In the genomic region with DNA sequence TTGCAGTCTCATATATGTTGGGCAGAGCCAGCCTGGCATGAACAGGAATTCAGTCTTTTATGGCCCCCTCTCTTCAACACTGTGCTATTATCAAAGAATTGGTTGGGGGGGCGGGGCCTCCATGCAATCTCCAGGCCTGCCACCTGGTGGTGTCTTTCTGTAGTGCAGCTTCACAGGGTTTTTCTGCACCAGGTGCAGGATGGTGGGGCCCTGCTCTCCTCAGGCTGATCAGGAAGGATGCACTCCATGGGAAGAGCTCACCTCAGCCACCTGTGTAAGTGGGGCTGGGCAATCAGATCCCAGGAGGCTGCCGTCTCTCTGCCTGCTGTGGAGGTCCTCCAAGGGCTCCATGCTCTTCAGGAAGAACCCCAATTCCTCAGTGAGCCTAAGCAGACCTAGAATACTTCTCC, we compare ENCODE assay signal across 8 cellular contexts. TPM values are rescaled to one million over a fixed set of nuclear protein-coding genes. Genes with fewer than 3 reads are reported as not detected.
DNase-seq lines count a peak whose midpoint lies in the region; ATAC-seq lines count a peak whose summit lies in the region.

No MANE protein-coding gene starts in this region.

- POLR2A ChIA-PET in CD4-positive, alpha-beta memory T cell (lab: Charles Lee; ENCODE audit: partially characterized antibody): interaction anchor here (0.6 to 6.4 kb wide), 10 partner anchors 8 to 220 kb away, joined by 3 to 133 read pairs (median 8); a partner anchor contains a TSS
- POLR2A ChIA-PET in activated CD8-positive, alpha-beta T cell treated with anti-CD3 and anti-CD28 coated beads, Interleukin-2, amount 10 ng/mL, durations not matched to agents 7 days and 5 days (lab: Charles Lee): interaction anchor here (0.7 to 1.9 kb wide), 3 partner anchors 10 to 45 kb away, joined by 3 to 8 read pairs (median 3); no protein-coding TSS in a partner anchor

- no peaks in the 10 kb centered on the region for H3K36me3 ChIP-seq in CD4-positive, alpha-beta memory T cell (ENCODE audit: insufficient read depth, low read length)
- H3K36me3 ChIP-seq in mesodermal cell (ENCODE audit: control insufficient read depth, insufficient read depth, low read length): peaks cover 43% of the 10 kb centered on the region

- no peaks in the 10 kb centered on the region for H3K27me3 Mint-ChIP-seq in CD4-positive, alpha-beta memory T cell
- no peaks in the 10 kb centered on the region for H3K27me3 Mint-ChIP-seq in activated CD8-positive, alpha-beta T cell treated with anti-CD3 and anti-CD28 coated beads, Interleukin-2, amount 10 ng/mL, durations not matched to agents 7 days and 5 days (ENCODE audit: low read depth)

- 0 to 6% methylated on average over 2 of the region's 2 CpGs for WGBS in mesodermal cell (ENCODE audit: insufficient coverage in 2 of 2), 2 experiments

- H3K27ac ChIP-seq in CD4-positive, alpha-beta memory T cell (ENCODE audit: low read depth, low read length): peak overlapping the region; percentile 24
- peak overlapping the region; percentile 36 for H3K27ac ChIP-seq in mesodermal cell (ENCODE audit: low read depth, low read length, severe bottlenecking)

- peaks cover 44 to 73% (median 63%) of the 10 kb centered on the region in 4 donors for H3K4me1 Mint-ChIP-seq in CD4-positive, alpha-beta memory T cell
- H3K4me1 Mint-ChIP-seq in activated CD8-positive, alpha-beta T cell treated with anti-CD3 and anti-CD28 coated beads, Interleukin-2, amount 10 ng/mL, durations not matched to agents 7 days and 5 days (ENCODE audit: low read depth): peaks cover 71% of the 10 kb centered on the region

- peak overlapping the region; percentile 57 to 89 (median 82) for H3K27ac Mint-ChIP-seq in CD4-positive, alpha-beta memory T cell
- peak overlapping the region; percentile 50 for H3K27ac Mint-ChIP-seq in activated CD8-positive, alpha-beta T cell treated with anti-CD3 and anti-CD28 coated beads, Interleukin-2, amount 10 ng/mL, durations not matched to agents 7 days and 5 days

- peaks cover 0 to 8% of the 10 kb centered on the region in 2 donors for H3K36me3 Mint-ChIP-seq in CD4-positive, alpha-beta memory T cell
- peaks cover 22% of the 10 kb centered on the region for H3K36me3 Mint-ChIP-seq in activated CD8-positive, alpha-beta T cell treated with anti-CD3 and anti-CD28 coated beads, Interleukin-2, amount 10 ng/mL, durations not matched to agents 7 days and 5 days (ENCODE audit: low read depth)

- DNase-seq in CD4-positive, alpha-beta memory T cell: peak; percentile 76 to 80 (median 79)
- DNase-seq in NCI-H82 treated with DMSO at 0.1 percent for 48 hours (lab: John Stamatoyannopoulos, UW; ENCODE audit: unreplicated experiment): peak; percentile 16
- DNase-seq in activated CD8-positive, alpha-beta T cell treated with anti-CD3 and anti-CD28 coated beads, Interleukin-2, amount 10 ng/mL, durations not matched to agents 7 days and 5 days: peak; percentile 91
- peak; percentile 82 for DNase-seq in effector CD4-positive, alpha-beta T cell
- peak; percentile 95 for DNase-seq in stimulated activated CD8-positive, alpha-beta memory T cell treated with anti-CD3 and anti-CD28 coated beads, Interleukin-4, amount 100 ng/mL, for 48 hours

- H3K4me3 ChIP-seq in CD4-positive, alpha-beta memory T cell (ENCODE audit: low read length in 2 of 2): no peak overlapping the region
- no peak overlapping the region for H3K4me3 ChIP-seq in mesodermal cell (ENCODE audit: extremely low read depth, insufficient read depth, low read length, poor library complexity, severe bottlenecking)

- H3K27me3 ChIP-seq in CD4-positive, alpha-beta memory T cell (ENCODE audit: insufficient read depth, low read length): no peaks in the 10 kb centered on the region

- intact Hi-C loops in CD4-positive, alpha-beta memory T cell (cut with micrococcal nuclease): loop anchor here (1.0 to 2.0 kb wide), 6 partner anchors 17 to 63 kb away; a partner anchor contains a TSS

- no peaks in the 10 kb centered on the region for H3K9me3 Mint-ChIP-seq in CD4-positive, alpha-beta memory T cell
- no peaks in the 10 kb centered on the region for H3K9me3 Mint-ChIP-seq in activated CD8-positive, alpha-beta T cell treated with anti-CD3 and anti-CD28 coated beads, Interleukin-2, amount 10 ng/mL, durations not matched to agents 7 days and 5 days (ENCODE audit: insufficient read depth)

- peak overlapping the region in 5 of 8 donors; percentile 19 to 72 (median 29) for H3K4me3 Mint-ChIP-seq in CD4-positive, alpha-beta memory T cell
- H3K4me3 Mint-ChIP-seq in activated CD8-positive, alpha-beta T cell treated with anti-CD3 and anti-CD28 coated beads, Interleukin-2, amount 10 ng/mL, durations not matched to agents 7 days and 5 days: no peak overlapping the region

- CTCF ChIA-PET in CD4-positive, alpha-beta memory T cell (lab: Charles Lee; ENCODE audit: partially characterized antibody): interaction anchor here (0.6 to 5.2 kb wide), 20 partner anchors 10 to 73 kb away, joined by 3 to 122 read pairs (median 8); a partner anchor contains a TSS
- CTCF ChIA-PET in activated CD8-positive, alpha-beta T cell treated with anti-CD3 and anti-CD28 coated beads, Interleukin-2, amount 10 ng/mL, durations not matched to agents 7 days and 5 days (lab: Charles Lee): interaction anchor here (0.6 to 6.8 kb wide), 28 partner anchors 9 to 226 kb away, joined by 3 to 82 read pairs (median 5); a partner anchor contains a TSS

- H3K9me3 ChIP-seq in CD4-positive, alpha-beta memory T cell (ENCODE audit: control insufficient read depth in 1 of 2, low read length in 2 of 2): no peaks in the 10 kb centered on the region
- H3K9me3 ChIP-seq in mesodermal cell (ENCODE audit: control insufficient read depth, low read length): no peaks in the 10 kb centered on the region

- ATAC-seq in HG03354 (IDR thresholded peaks at IDR 0.05; ENCODE audit: poor library complexity, severe bottlenecking, unreplicated experiment): peak; percentile 55
- ATAC-seq in activated CD8-positive, alpha-beta T cell treated with anti-CD3 and anti-CD28 coated beads, Interleukin-2, amount 10 ng/mL, durations not matched to agents 7 days and 5 days: peak; percentile 52
- ATAC-seq in HG02571 (IDR thresholded peaks at IDR 0.05; ENCODE audit: unreplicated experiment): no peak

- H3K4me1 ChIP-seq in CD4-positive, alpha-beta memory T cell (ENCODE audit: insufficient read depth, low read length): peaks cover 70% of the 10 kb centered on the region
- H3K4me1 ChIP-seq in mesodermal cell (ENCODE audit: control insufficient read depth, insufficient read depth, low read length, poor library complexity, severe bottlenecking): peaks cover 38% of the 10 kb centered on the region

RNA-seq across cellular contexts. Expression of a gene that starts 16.7 kb away (rescaled TPM):
- 10 to 100 TPM; 52.2 to 57.4 TPM for total RNA-seq in CD4-positive, alpha-beta memory T cell
- polyA plus RNA-seq in CD4-positive, alpha-beta memory T cell: 10 to 100 TPM; 26.6 to 49.7 TPM
- total RNA-seq in activated CD8-positive, alpha-beta T cell treated with anti-CD3 and anti-CD28 coated beads, Interleukin-2, amount 10 ng/mL, durations not matched to agents 7 days and 5 days: 10 to 100 TPM; 69.7 to 72.4 TPM
- polyA plus RNA-seq in mesodermal cell (2013, experiment 1 of 2): 40.0 TPM
- 35.6 TPM for polyA plus RNA-seq in mesodermal cell (2013, experiment 2 of 2)

RNA-seq across cellular contexts. Expression of a gene that starts 28.6 kb away (rescaled TPM):
- 10 to 100 TPM; 51.0 to 53.0 TPM for total RNA-seq in CD4-positive, alpha-beta memory T cell
- 100 to 1,000 TPM; 112 to 187 TPM for polyA plus RNA-seq in CD4-positive, alpha-beta memory T cell
- 10 to 100 TPM; 44.7 to 47.5 TPM for total RNA-seq in activated CD8-positive, alpha-beta T cell treated with anti-CD3 and anti-CD28 coated beads, Interleukin-2, amount 10 ng/mL, durations not matched to agents 7 days and 5 days
- polyA plus RNA-seq in mesodermal cell (2013, experiment 1 of 2): 39.4 TPM
- 36.1 TPM for polyA plus RNA-seq in mesodermal cell (2013, experiment 2 of 2)

RNA-seq across cellular contexts. Expression of a gene that starts 45.6 kb away (rescaled TPM):
- 1 to 10 TPM; 6.3 to 7.3 TPM for total RNA-seq in CD4-positive, alpha-beta memory T cell
- 1 to 10 TPM; 5.2 to 8.1 TPM for polyA plus RNA-seq in CD4-positive, alpha-beta memory T cell
- 10 to 100 TPM; 12.3 to 13.3 TPM for total RNA-seq in activated CD8-positive, alpha-beta T cell treated with anti-CD3 and anti-CD28 coated beads, Interleukin-2, amount 10 ng/mL, durations not matched to agents 7 days and 5 days
- polyA plus RNA-seq in mesodermal cell (2013, experiment 1 of 2): 108 TPM
- polyA plus RNA-seq in mesodermal cell (2013, experiment 2 of 2): 89.0 TPM

Comparison
In these comparisons a context has a peak if more than half of its experiments do, and no peak if none do; other contexts are left out.
1. DNase-seq: peak in every context shown above with its lines; median percentile 95 in stimulated activated CD8-positive, alpha-beta memory T cell treated with anti-CD3 and anti-CD28 coated beads, Interleukin-4, amount 100 ng/mL, for 48 hours; 91 in activated CD8-positive, alpha-beta T cell treated with anti-CD3 and anti-CD28 coated beads, Interleukin-2, amount 10 ng/mL, durations not matched to agents 7 days and 5 days; 82 in effector CD4-positive, alpha-beta T cell; 79 in CD4-positive, alpha-beta memory T cell; 16 in NCI-H82 treated with DMSO at 0.1 percent for 48 hours.